Comparison of ENCODE assay signal across 1 cellular context in the genomic region with DNA sequence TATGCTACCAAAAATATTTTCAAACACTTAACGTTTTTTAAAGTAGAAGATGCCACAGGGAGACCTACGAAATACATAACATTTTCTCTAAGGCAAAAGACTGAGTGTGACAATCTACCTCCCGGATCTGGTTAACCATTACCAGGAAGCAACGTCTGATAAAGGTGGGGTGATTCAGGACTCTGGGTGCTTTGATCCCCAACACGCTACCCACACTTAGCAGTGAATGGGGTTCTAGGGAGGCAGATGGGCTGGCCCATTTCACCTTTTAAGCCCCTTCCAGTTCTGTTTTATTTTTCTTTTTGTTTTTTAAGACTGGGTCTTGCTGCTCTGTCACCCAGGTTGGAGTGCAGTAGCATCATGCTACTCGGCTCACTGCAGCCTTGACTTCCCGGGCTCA.
TF ChIP-seq lines count a peak whose summit lies in the region.

No MANE protein-coding gene starts in this region.

TF ChIP-seq in H1, 55 proteins besides CTCF, POLR2A, EP300 and RAD21:
- no peak for TF ChIP-seq NRF1 (IDR thresholded peaks at IDR 0.05; ENCODE audit: low read depth, low read length)
- no peak for TF ChIP-seq PHF8 (conservative IDR thresholded peaks at IDR 0.05; ENCODE audit: low read depth, low read length)
- no peak for TF ChIP-seq TEAD4 (IDR thresholded peaks at IDR 0.05; ENCODE audit: low read depth, low read length)
- no peak for TF ChIP-seq BCL11A (IDR thresholded peaks at IDR 0.05; ENCODE audit: low read depth in 2 of 2, low read length in 2 of 2)
- TF ChIP-seq JUND (IDR thresholded peaks at IDR 0.05; ENCODE audit: low read length) = no peak
- TF ChIP-seq HDAC2 (IDR thresholded peaks at IDR 0.05; ENCODE audit: borderline replicate concordance in 1 of 2, low read depth in 2 of 2, low read length in 2 of 2) = no peak
- TF ChIP-seq HDAC6 (IDR thresholded peaks at IDR 0.05; ENCODE audit: low read depth, low read length) = no peak
- no peak for TF ChIP-seq RXRA (IDR thresholded peaks at IDR 0.05; ENCODE audit: insufficient read depth, low read depth, low read length)
- TF ChIP-seq YY1 (IDR thresholded peaks at IDR 0.05; ENCODE audit: low read depth, low read length) = no peak
- no peak for TF ChIP-seq KDM5A (IDR thresholded peaks at IDR 0.05; ENCODE audit: low read length)
- TF ChIP-seq KDM1A (IDR thresholded peaks at IDR 0.05; ENCODE audit: borderline replicate concordance, low read length) = no peak
- no peak for TF ChIP-seq CEBPB (IDR thresholded peaks at IDR 0.05; ENCODE audit: low read depth, low read length)
- TF ChIP-seq SP1 (IDR thresholded peaks at IDR 0.05; ENCODE audit: low read depth, low read length) = no peak
- no peak for TF ChIP-seq MAFK (IDR thresholded peaks at IDR 0.05; ENCODE audit: low read depth, low read length)
- no peak for TF ChIP-seq POU5F1 (IDR thresholded peaks at IDR 0.05; ENCODE audit: low read depth, low read length)
- TF ChIP-seq ZNF274 (IDR thresholded peaks at IDR 0.05; ENCODE audit: borderline replicate concordance, extremely low read depth, low read length) = no peak
TF ChIP-seq in H1: peak in this region for 0.
